In the genomic region with DNA sequence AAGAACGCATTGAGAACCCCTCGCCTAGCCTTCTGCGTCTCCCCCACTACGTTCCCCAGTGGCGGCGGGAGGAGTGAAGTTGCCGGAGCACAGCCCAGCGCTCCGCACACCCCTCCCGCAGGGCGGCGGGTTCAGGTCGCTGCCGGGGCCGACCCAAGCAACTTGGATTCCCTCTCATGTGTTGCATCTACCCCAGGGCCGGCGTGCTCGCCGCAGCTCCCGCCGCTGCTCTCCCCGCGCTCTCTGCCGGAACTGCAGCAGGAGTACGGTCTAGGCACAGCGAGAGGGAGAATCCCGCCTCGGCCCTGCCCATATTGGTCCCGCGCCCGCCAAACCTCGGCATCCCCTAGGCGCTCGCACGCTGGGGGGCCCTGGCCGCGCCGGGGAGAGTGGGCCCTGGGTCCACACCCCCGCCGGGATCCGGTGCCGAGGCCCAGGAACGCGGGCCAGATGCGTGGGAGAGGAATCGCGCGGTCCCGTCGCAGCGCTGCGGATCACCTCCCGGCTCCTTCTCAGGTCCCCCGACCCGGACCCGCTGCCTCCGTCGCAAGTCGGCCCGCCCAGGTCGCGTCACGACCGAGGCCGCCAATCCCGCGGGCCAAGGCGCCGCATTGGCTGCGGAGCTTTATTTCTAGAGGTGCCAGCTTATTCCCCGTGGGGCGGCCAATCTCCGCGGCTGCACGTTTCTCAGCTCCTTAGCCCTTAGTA, we compare ENCODE assay signal across 1 cellular context.
A peak's percentile ranks its signal among the peaks of the same experiment; 100 is the strongest.
TF ChIP-seq lines count a peak whose summit lies in the region.

No MANE protein-coding gene starts in this region.

TF ChIP-seq in WTC11, 78 proteins besides CTCF, POLR2A, EP300 and RAD21 (continued from another document and continues in another):
- peak; percentile 81; the same call in 1 of the 2 replicates for TF ChIP-seq TEAD1 (CRISPR knock-in tag; IDR thresholded peaks at IDR 0.05)
- TF ChIP-seq, protein P1, sequence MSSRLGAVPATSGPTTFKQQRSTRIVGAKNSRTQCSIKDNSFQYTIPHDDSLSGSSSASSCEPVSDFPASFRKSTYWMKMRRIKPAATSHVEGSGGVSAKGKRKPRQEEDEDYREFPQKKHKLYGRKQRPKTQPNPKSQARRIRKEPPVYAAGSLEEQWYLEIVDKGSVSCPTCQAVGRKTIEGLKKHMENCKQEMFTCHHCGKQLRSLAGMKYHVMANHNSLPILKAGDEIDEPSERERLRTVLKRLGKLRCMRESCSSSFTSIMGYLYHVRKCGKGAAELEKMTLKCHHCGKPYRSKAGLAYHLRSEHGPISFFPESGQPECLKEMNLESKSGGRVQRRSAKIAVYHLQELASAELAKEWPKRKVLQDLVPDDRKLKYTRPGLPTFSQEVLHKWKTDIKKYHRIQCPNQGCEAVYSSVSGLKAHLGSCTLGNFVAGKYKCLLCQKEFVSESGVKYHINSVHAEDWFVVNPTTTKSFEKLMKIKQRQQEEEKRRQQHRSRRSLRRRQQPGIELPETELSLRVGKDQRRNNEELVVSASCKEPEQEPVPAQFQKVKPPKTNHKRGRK (CRISPR knock-in tag; IDR thresholded peaks at IDR 0.05; ENCODE audit: borderline replicate concordance) = no peak
- no peak for TF ChIP-seq ZNF138 (CRISPR knock-in tag; conservative IDR thresholded peaks at IDR 0.05)
- TF ChIP-seq JAZF1 (CRISPR knock-in tag; IDR thresholded peaks at IDR 0.05) = no peak
- TF ChIP-seq TP53 (CRISPR knock-in tag; IDR thresholded peaks at IDR 0.05) = 0 out of 2 replicates have a peak, but pooled peaks have one; percentile 39
- TF ChIP-seq NFYB (CRISPR knock-in tag; conservative IDR thresholded peaks at IDR 0.05; ENCODE audit: low read depth) = peak; percentile 72
- TF ChIP-seq, protein P2, sequence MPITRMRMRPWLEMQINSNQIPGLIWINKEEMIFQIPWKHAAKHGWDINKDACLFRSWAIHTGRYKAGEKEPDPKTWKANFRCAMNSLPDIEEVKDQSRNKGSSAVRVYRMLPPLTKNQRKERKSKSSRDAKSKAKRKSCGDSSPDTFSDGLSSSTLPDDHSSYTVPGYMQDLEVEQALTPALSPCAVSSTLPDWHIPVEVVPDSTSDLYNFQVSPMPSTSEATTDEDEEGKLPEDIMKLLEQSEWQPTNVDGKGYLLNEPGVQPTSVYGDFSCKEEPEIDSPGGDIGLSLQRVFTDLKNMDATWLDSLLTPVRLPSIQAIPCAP (CRISPR knock-in tag; IDR thresholded peaks at IDR 0.05) = 0 out of 2 replicates have a peak, but pooled peaks have one; percentile 73
- TF ChIP-seq, protein P3, sequence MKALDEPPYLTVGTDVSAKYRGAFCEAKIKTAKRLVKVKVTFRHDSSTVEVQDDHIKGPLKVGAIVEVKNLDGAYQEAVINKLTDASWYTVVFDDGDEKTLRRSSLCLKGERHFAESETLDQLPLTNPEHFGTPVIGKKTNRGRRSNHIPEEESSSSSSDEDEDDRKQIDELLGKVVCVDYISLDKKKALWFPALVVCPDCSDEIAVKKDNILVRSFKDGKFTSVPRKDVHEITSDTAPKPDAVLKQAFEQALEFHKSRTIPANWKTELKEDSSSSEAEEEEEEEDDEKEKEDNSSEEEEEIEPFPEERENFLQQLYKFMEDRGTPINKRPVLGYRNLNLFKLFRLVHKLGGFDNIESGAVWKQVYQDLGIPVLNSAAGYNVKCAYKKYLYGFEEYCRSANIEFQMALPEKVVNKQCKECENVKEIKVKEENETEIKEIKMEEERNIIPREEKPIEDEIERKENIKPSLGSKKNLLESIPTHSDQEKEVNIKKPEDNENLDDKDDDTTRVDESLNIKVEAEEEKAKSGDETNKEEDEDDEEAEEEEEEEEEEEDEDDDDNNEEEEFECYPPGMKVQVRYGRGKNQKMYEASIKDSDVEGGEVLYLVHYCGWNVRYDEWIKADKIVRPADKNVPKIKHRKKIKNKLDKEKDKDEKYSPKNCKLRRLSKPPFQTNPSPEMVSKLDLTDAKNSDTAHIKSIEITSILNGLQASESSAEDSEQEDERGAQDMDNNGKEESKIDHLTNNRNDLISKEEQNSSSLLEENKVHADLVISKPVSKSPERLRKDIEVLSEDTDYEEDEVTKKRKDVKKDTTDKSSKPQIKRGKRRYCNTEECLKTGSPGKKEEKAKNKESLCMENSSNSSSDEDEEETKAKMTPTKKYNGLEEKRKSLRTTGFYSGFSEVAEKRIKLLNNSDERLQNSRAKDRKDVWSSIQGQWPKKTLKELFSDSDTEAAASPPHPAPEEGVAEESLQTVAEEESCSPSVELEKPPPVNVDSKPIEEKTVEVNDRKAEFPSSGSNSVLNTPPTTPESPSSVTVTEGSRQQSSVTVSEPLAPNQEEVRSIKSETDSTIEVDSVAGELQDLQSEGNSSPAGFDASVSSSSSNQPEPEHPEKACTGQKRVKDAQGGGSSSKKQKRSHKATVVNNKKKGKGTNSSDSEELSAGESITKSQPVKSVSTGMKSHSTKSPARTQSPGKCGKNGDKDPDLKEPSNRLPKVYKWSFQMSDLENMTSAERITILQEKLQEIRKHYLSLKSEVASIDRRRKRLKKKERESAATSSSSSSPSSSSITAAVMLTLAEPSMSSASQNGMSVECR (CRISPR knock-in tag; IDR thresholded peaks at IDR 0.05; ENCODE audit: borderline replicate concordance) = peak; percentile 73; the same call in 1 of the 2 replicates
- no peak for TF ChIP-seq NR3C1 (CRISPR knock-in tag; conservative IDR thresholded peaks at IDR 0.05; ENCODE audit: low read depth)
- TF ChIP-seq SOX15 (CRISPR knock-in tag; IDR thresholded peaks at IDR 0.05) = no peak
- TF ChIP-seq, protein P4, sequence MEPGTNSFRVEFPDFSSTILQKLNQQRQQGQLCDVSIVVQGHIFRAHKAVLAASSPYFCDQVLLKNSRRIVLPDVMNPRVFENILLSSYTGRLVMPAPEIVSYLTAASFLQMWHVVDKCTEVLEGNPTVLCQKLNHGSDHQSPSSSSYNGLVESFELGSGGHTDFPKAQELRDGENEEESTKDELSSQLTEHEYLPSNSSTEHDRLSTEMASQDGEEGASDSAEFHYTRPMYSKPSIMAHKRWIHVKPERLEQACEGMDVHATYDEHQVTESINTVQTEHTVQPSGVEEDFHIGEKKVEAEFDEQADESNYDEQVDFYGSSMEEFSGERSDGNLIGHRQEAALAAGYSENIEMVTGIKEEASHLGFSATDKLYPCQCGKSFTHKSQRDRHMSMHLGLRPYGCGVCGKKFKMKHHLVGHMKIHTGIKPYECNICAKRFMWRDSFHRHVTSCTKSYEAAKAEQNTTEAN (CRISPR knock-in tag; IDR thresholded peaks at IDR 0.05) = no peak; the same call in 1 of the 2 replicates
- no peak for TF ChIP-seq CBFB (CRISPR knock-in tag; IDR thresholded peaks at IDR 0.05; ENCODE audit: low read depth)
- TF ChIP-seq GABPB1 (CRISPR knock-in tag; IDR thresholded peaks at IDR 0.05) = no peak; the same call in 1 of the 2 replicates
- no peak for TF ChIP-seq IRF2 (CRISPR knock-in tag; IDR thresholded peaks at IDR 0.05; ENCODE audit: borderline replicate concordance, low read depth)
- no peak; the same call in 1 of the 2 replicates for TF ChIP-seq FOXP1 (CRISPR knock-in tag; IDR thresholded peaks at IDR 0.05; ENCODE audit: borderline replicate concordance)
- TF ChIP-seq, protein P5, sequence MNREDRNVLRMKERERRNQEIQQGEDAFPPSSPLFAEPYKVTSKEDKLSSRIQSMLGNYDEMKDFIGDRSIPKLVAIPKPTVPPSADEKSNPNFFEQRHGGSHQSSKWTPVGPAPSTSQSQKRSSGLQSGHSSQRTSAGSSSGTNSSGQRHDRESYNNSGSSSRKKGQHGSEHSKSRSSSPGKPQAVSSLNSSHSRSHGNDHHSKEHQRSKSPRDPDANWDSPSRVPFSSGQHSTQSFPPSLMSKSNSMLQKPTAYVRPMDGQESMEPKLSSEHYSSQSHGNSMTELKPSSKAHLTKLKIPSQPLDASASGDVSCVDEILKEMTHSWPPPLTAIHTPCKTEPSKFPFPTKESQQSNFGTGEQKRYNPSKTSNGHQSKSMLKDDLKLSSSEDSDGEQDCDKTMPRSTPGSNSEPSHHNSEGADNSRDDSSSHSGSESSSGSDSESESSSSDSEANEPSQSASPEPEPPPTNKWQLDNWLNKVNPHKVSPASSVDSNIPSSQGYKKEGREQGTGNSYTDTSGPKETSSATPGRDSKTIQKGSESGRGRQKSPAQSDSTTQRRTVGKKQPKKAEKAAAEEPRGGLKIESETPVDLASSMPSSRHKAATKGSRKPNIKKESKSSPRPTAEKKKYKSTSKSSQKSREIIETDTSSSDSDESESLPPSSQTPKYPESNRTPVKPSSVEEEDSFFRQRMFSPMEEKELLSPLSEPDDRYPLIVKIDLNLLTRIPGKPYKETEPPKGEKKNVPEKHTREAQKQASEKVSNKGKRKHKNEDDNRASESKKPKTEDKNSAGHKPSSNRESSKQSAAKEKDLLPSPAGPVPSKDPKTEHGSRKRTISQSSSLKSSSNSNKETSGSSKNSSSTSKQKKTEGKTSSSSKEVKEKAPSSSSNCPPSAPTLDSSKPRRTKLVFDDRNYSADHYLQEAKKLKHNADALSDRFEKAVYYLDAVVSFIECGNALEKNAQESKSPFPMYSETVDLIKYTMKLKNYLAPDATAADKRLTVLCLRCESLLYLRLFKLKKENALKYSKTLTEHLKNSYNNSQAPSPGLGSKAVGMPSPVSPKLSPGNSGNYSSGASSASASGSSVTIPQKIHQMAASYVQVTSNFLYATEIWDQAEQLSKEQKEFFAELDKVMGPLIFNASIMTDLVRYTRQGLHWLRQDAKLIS (CRISPR knock-in tag; IDR thresholded peaks at IDR 0.05; ENCODE audit: borderline replicate concordance) = no peak
- peak; percentile 74 for TF ChIP-seq CREM (CRISPR knock-in tag; IDR thresholded peaks at IDR 0.05)
- no peak for TF ChIP-seq NR1H2 (CRISPR knock-in tag; IDR thresholded peaks at IDR 0.05)
- no peak for TF ChIP-seq ZBTB21 (CRISPR knock-in tag; IDR thresholded peaks at IDR 0.05; ENCODE audit: borderline replicate concordance)
- TF ChIP-seq ESRRA (CRISPR knock-in tag; IDR thresholded peaks at IDR 0.05; ENCODE audit: borderline replicate concordance) = peak; percentile 27; the same call in 1 of the 2 replicates
- 0 out of 2 replicates have a peak, but pooled peaks have one; percentile 56 for TF ChIP-seq ZNF232 (CRISPR knock-in tag; IDR thresholded peaks at IDR 0.05)
- TF ChIP-seq, protein P6, sequence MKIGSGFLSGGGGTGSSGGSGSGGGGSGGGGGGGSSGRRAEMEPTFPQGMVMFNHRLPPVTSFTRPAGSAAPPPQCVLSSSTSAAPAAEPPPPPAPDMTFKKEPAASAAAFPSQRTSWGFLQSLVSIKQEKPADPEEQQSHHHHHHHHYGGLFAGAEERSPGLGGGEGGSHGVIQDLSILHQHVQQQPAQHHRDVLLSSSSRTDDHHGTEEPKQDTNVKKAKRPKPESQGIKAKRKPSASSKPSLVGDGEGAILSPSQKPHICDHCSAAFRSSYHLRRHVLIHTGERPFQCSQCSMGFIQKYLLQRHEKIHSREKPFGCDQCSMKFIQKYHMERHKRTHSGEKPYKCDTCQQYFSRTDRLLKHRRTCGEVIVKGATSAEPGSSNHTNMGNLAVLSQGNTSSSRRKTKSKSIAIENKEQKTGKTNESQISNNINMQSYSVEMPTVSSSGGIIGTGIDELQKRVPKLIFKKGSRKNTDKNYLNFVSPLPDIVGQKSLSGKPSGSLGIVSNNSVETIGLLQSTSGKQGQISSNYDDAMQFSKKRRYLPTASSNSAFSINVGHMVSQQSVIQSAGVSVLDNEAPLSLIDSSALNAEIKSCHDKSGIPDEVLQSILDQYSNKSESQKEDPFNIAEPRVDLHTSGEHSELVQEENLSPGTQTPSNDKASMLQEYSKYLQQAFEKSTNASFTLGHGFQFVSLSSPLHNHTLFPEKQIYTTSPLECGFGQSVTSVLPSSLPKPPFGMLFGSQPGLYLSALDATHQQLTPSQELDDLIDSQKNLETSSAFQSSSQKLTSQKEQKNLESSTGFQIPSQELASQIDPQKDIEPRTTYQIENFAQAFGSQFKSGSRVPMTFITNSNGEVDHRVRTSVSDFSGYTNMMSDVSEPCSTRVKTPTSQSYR (CRISPR knock-in tag; IDR thresholded peaks at IDR 0.05) = no peak
- TF ChIP-seq EMX1 (CRISPR knock-in tag; IDR thresholded peaks at IDR 0.05) = no peak
- TF ChIP-seq ZNF671 (CRISPR knock-in tag; IDR thresholded peaks at IDR 0.05) = no peak
- no peak for TF ChIP-seq ZNF396 (CRISPR knock-in tag; IDR thresholded peaks at IDR 0.05; ENCODE audit: borderline replicate concordance)
- TF ChIP-seq, protein P7, sequence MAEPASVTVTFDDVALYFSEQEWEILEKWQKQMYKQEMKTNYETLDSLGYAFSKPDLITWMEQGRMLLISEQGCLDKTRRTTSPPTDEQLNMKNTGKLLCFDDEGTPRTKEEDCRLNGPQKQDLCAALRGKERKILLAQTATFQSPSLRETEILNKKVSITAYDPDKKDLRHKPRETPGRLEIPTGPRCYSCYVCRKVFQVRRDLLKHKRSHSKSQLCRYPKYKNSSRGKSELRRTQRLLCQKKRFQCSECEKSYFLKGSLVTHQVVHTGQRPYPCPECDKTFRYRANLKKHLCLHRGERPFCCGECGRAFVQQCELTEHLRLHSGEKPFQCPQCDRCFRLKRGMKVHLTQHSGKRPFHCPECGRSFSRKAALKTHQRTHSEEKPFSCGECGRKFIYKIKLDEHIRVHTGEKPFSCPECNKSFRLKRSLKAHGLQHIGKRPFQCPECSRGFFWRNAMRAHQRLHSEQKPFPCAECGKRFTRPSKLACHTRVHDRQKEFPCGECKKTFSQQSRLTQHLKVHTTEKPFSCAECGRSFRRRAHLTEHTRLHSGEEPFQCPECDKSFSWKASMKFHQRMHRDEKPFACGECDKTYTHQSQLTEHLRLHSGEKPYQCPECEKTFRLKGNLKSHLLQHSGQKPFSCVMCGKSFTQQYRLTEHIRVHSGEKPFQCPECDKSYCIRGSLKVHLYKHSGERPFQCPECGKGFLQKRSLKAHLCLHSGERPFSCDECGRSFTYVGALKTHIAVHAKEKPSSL (CRISPR knock-in tag; conservative IDR thresholded peaks at IDR 0.05) = no peak
- no peak for TF ChIP-seq PRRX2 (CRISPR knock-in tag; IDR thresholded peaks at IDR 0.05)
- TF ChIP-seq MYBL2 (CRISPR knock-in tag; IDR thresholded peaks at IDR 0.05) = 0 out of 2 replicates have a peak, but pooled peaks have one; percentile 66
- TF ChIP-seq SMAD3 (CRISPR knock-in tag; IDR thresholded peaks at IDR 0.05; ENCODE audit: borderline replicate concordance) = peak; percentile 73; the same call in 1 of the 2 replicates
- TF ChIP-seq, protein P8, sequence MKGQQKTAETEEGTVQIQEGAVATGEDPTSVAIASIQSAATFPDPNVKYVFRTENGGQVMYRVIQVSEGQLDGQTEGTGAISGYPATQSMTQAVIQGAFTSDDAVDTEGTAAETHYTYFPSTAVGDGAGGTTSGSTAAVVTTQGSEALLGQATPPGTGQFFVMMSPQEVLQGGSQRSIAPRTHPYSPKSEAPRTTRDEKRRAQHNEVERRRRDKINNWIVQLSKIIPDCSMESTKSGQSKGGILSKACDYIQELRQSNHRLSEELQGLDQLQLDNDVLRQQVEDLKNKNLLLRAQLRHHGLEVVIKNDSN (CRISPR knock-in tag; IDR thresholded peaks at IDR 0.05) = 0 out of 2 replicates have a peak, but pooled peaks have one; percentile 10
- TF ChIP-seq, protein P9, sequence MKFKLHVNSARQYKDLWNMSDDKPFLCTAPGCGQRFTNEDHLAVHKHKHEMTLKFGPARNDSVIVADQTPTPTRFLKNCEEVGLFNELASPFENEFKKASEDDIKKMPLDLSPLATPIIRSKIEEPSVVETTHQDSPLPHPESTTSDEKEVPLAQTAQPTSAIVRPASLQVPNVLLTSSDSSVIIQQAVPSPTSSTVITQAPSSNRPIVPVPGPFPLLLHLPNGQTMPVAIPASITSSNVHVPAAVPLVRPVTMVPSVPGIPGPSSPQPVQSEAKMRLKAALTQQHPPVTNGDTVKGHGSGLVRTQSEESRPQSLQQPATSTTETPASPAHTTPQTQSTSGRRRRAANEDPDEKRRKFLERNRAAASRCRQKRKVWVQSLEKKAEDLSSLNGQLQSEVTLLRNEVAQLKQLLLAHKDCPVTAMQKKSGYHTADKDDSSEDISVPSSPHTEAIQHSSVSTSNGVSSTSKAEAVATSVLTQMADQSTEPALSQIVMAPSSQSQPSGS (CRISPR knock-in tag; IDR thresholded peaks at IDR 0.05; ENCODE audit: borderline replicate concordance, low read depth) = no peak
- TF ChIP-seq ELF4 (CRISPR knock-in tag; IDR thresholded peaks at IDR 0.05; ENCODE audit: low read depth) = no peak
- no peak for TF ChIP-seq CREB1 (CRISPR knock-in tag; IDR thresholded peaks at IDR 0.05)
